In the genomic region with DNA sequence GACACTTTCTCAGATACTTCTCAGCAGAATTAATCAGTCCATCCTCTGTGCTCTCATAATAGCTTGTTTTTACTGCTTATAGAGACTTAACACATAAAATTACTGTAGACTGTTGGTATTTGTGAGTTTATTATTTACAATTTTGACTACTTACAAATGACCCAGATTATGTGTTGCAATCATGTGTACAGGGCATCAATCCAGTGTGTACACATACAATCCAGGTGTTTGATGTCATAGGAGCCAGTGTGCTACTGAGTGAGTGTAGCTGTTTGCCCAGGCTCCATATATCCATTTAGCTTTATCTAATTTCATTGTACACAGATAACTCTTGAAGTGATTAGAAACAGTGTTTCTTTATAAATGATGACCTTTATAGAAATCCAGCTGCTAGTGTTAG, we compare ENCODE assay signal across 3 cellular contexts.
TF ChIP-seq lines count a peak whose summit lies in the region.

No MANE protein-coding gene starts in this region.

TF ChIP-seq in SK-N-SH, 30 proteins besides CTCF, POLR2A, EP300 and RAD21 (continued from another document):
- TF ChIP-seq, protein P1, sequence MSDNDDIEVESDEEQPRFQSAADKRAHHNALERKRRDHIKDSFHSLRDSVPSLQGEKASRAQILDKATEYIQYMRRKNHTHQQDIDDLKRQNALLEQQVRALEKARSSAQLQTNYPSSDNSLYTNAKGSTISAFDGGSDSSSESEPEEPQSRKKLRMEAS (IDR thresholded peaks at IDR 0.05; ENCODE audit: low read depth) = no peak
- TF ChIP-seq JUND (IDR thresholded peaks at IDR 0.05) (no peak), NFIC (IDR thresholded peaks at IDR 0.05; ENCODE audit: borderline replicate concordance) (no peak), TEAD4 (IDR thresholded peaks at IDR 0.05; ENCODE audit: borderline replicate concordance, insufficient read depth) (no peak), RFX5 (IDR thresholded peaks at IDR 0.05; ENCODE audit: low read length) (no peak), SMC3 (IDR thresholded peaks at IDR 0.05; ENCODE audit: low read depth, low read length) (no peak), FOSL2 (IDR thresholded peaks at IDR 0.05; ENCODE audit: borderline replicate concordance, low read depth) (no peak), FOXM1 (IDR thresholded peaks at IDR 0.05; ENCODE audit: low read depth) (no peak), ELF1 (IDR thresholded peaks at IDR 0.05) (no peak)
- TF ChIP-seq, protein P2, sequence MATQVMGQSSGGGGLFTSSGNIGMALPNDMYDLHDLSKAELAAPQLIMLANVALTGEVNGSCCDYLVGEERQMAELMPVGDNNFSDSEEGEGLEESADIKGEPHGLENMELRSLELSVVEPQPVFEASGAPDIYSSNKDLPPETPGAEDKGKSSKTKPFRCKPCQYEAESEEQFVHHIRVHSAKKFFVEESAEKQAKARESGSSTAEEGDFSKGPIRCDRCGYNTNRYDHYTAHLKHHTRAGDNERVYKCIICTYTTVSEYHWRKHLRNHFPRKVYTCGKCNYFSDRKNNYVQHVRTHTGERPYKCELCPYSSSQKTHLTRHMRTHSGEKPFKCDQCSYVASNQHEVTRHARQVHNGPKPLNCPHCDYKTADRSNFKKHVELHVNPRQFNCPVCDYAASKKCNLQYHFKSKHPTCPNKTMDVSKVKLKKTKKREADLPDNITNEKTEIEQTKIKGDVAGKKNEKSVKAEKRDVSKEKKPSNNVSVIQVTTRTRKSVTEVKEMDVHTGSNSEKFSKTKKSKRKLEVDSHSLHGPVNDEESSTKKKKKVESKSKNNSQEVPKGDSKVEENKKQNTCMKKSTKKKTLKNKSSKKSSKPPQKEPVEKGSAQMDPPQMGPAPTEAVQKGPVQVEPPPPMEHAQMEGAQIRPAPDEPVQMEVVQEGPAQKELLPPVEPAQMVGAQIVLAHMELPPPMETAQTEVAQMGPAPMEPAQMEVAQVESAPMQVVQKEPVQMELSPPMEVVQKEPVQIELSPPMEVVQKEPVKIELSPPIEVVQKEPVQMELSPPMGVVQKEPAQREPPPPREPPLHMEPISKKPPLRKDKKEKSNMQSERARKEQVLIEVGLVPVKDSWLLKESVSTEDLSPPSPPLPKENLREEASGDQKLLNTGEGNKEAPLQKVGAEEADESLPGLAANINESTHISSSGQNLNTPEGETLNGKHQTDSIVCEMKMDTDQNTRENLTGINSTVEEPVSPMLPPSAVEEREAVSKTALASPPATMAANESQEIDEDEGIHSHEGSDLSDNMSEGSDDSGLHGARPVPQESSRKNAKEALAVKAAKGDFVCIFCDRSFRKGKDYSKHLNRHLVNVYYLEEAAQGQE (IDR thresholded peaks at IDR 0.05; ENCODE audit: low read depth, low read length) = no peak
- TF ChIP-seq, protein P3, sequence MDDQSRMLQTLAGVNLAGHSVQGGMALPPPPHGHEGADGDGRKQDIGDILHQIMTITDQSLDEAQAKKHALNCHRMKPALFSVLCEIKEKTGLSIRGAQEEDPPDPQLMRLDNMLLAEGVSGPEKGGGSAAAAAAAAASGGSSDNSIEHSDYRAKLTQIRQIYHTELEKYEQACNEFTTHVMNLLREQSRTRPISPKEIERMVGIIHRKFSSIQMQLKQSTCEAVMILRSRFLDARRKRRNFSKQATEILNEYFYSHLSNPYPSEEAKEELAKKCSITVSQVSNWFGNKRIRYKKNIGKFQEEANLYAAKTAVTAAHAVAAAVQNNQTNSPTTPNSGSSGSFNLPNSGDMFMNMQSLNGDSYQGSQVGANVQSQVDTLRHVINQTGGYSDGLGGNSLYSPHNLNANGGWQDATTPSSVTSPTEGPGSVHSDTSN (IDR thresholded peaks at IDR 0.05) = no peak

TF ChIP-seq in SK-N-SH treated with all-trans-retinoic acid at 6 μM for 48 hours, 23 proteins besides CTCF, POLR2A, EP300 and RAD21 (continued from another document):
- TF ChIP-seq, protein P4, sequence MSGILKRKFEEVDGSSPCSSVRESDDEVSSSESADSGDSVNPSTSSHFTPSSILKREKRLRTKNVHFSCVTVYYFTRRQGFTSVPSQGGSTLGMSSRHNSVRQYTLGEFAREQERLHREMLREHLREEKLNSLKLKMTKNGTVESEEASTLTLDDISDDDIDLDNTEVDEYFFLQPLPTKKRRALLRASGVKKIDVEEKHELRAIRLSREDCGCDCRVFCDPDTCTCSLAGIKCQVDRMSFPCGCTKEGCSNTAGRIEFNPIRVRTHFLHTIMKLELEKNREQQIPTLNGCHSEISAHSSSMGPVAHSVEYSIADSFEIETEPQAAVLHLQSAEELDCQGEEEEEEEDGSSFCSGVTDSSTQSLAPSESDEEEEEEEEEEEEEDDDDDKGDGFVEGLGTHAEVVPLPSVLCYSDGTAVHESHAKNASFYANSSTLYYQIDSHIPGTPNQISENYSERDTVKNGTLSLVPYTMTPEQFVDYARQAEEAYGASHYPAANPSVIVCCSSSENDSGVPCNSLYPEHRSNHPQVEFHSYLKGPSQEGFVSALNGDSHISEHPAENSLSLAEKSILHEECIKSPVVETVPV (CRISPR knock-in tag; IDR thresholded peaks at IDR 0.05) = no peak
- no peak for TF ChIP-seq RARB (CRISPR knock-in tag; IDR thresholded peaks at IDR 0.05)
- TF ChIP-seq OSR1 (CRISPR knock-in tag; IDR thresholded peaks at IDR 0.05) = no peak

TF ChIP-seq in liver, 16 proteins besides CTCF, POLR2A, EP300 and RAD21 (continued from another document):
- TF ChIP-seq EGR1 (IDR thresholded peaks at IDR 0.05; ENCODE audit: low read depth in 2 of 2) = no peak
- TF ChIP-seq, protein P5, sequence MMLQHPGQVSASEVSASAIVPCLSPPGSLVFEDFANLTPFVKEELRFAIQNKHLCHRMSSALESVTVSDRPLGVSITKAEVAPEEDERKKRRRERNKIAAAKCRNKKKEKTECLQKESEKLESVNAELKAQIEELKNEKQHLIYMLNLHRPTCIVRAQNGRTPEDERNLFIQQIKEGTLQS (IDR thresholded peaks at IDR 0.05) = no peak
- no peak for TF ChIP-seq YY1 (IDR thresholded peaks at IDR 0.05)
- peak in 1 of 2 donors; percentile 46 for TF ChIP-seq HNF4A (conservative IDR thresholded peaks at IDR 0.05)
- TF ChIP-seq, protein P2 (IDR thresholded peaks at IDR 0.05) = peak; percentile 17
